Comparison of ENCODE assay signal across 9 cellular contexts in the genomic region with DNA sequence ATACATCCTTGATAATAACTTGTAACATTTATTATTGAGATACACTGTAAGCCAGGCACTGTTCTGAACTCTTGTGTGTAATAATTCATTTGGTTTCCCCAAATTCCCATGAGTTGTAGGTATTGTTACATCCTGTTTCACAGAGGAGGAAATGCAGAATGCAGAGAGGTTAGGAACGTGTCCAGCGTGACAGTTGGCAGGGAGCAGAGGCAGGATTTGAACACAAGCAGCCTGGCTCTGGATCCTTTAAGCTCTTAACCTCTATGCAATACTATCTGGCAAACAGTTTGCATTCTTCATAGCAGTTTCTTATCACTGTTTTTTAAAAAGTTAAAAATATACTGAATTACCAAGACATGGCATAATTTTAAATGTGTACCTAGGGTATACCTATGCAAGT. TPM values are rescaled to one million over a fixed set of nuclear protein-coding genes. Genes with fewer than 3 reads are reported as not detected.
DNase-seq lines count a peak whose midpoint lies in the region; ATAC-seq and TF ChIP-seq lines count a peak whose summit lies in the region.
"Had no signal": no experiment of that assay in that cellular context is flagged by ENCODE, and none has a peak within 500 bp of the region (broad histone marks: within the 10 kb centered on the region; RNA-seq: fewer than 3 reads in every experiment).

No MANE protein-coding gene starts in this region.

- H3K9me3 ChIP-seq in left ventricle myocardium inferior (replicated peaks) = no peaks in the 10 kb centered on the region

- no peaks in the 10 kb centered on the region for H3K36me3 ChIP-seq in left ventricle myocardium inferior

- H3K4me1 ChIP-seq in left ventricle myocardium inferior = peaks cover 32% of the 10 kb centered on the region

- H3K36me3 Mint-ChIP-seq in activated naive CD8-positive, alpha-beta T cell treated with anti-CD3 and anti-CD28 coated beads, Interleukin-2, amount 50 U/mL, for 24 hours (ENCODE audit: low read depth) = peaks cover 2% of the 10 kb centered on the region
- H3K36me3 Mint-ChIP-seq in stimulated activated memory B cell treated with anti-CD40 and anti-IgM and Interleukin-4, amounts not matched to agents 10 μg/mL and 1 μg/mL and 100 μg/mL, for 72 hours = peaks cover 10% of the 10 kb centered on the region

- intact Hi-C loops in left ventricle myocardium inferior (cut with micrococcal nuclease) = no loop called here

- no peaks in the 10 kb centered on the region for H3K27me3 ChIP-seq in left ventricle myocardium inferior (ENCODE audit: low read depth)

- DNase-seq in HT1080 (ENCODE audit: low read depth) = peak; percentile 40
- DNase-seq in activated naive CD8-positive, alpha-beta T cell treated with anti-CD3 and anti-CD28 coated beads, Interleukin-2, amount 50 U/mL, for 24 hours = no peak
- DNase-seq in left ventricle myocardium inferior = no peak
- DNase-seq in COLO668 (lab: John Stamatoyannopoulos, UW; ENCODE audit: unreplicated experiment) = no peak
- DNase-seq in T-helper 9 cell = no peak
- DNase-seq in NCI-H526 treated with DMSO at 0.1 percent for 48 hours (lab: John Stamatoyannopoulos, UW) = no peak

- H3K4me1 Mint-ChIP-seq in activated naive CD8-positive, alpha-beta T cell treated with anti-CD3 and anti-CD28 coated beads, Interleukin-2, amount 50 U/mL, for 24 hours = peaks cover 74% of the 10 kb centered on the region
- peaks cover 53% of the 10 kb centered on the region for H3K4me1 Mint-ChIP-seq in stimulated activated memory B cell treated with anti-CD40 and anti-IgM and Interleukin-4, amounts not matched to agents 10 μg/mL and 1 μg/mL and 100 μg/mL, for 72 hours

- no peak overlapping the region for H3K4me3 ChIP-seq in left ventricle myocardium inferior

- no peak overlapping the region for H3K4me3 Mint-ChIP-seq in activated naive CD8-positive, alpha-beta T cell treated with anti-CD3 and anti-CD28 coated beads, Interleukin-2, amount 50 U/mL, for 24 hours
- H3K4me3 Mint-ChIP-seq in stimulated activated memory B cell treated with anti-CD40 and anti-IgM and Interleukin-4, amounts not matched to agents 10 μg/mL and 1 μg/mL and 100 μg/mL, for 72 hours = no peak overlapping the region

- peaks cover 7% of the 10 kb centered on the region for H3K9me3 Mint-ChIP-seq in activated naive CD8-positive, alpha-beta T cell treated with anti-CD3 and anti-CD28 coated beads, Interleukin-2, amount 50 U/mL, for 24 hours
- H3K9me3 Mint-ChIP-seq in stimulated activated memory B cell treated with anti-CD40 and anti-IgM and Interleukin-4, amounts not matched to agents 10 μg/mL and 1 μg/mL and 100 μg/mL, for 72 hours = no peaks in the 10 kb centered on the region

- H3K27me3 Mint-ChIP-seq in activated naive CD8-positive, alpha-beta T cell treated with anti-CD3 and anti-CD28 coated beads, Interleukin-2, amount 50 U/mL, for 24 hours = no peaks in the 10 kb centered on the region
- H3K27me3 Mint-ChIP-seq in stimulated activated memory B cell treated with anti-CD40 and anti-IgM and Interleukin-4, amounts not matched to agents 10 μg/mL and 1 μg/mL and 100 μg/mL, for 72 hours = no peaks in the 10 kb centered on the region

- peak overlapping the region; percentile 71 for H3K27ac ChIP-seq in left ventricle myocardium inferior (replicated peaks)

- peak overlapping the region; percentile 74 for H3K27ac Mint-ChIP-seq in activated naive CD8-positive, alpha-beta T cell treated with anti-CD3 and anti-CD28 coated beads, Interleukin-2, amount 50 U/mL, for 24 hours
- H3K27ac Mint-ChIP-seq in stimulated activated memory B cell treated with anti-CD40 and anti-IgM and Interleukin-4, amounts not matched to agents 10 μg/mL and 1 μg/mL and 100 μg/mL, for 72 hours = peak overlapping the region; percentile 5

- ATAC-seq in activated naive CD8-positive, alpha-beta T cell treated with anti-CD3 and anti-CD28 coated beads, Interleukin-2, amount 50 U/mL, for 24 hours = no peak
- ATAC-seq in stimulated activated memory B cell treated with anti-CD40 and anti-IgM and Interleukin-4, amounts not matched to agents 10 μg/mL and 1 μg/mL and 100 μg/mL, for 72 hours = no peak
- no peak for ATAC-seq in HG03378 (IDR thresholded peaks at IDR 0.05; ENCODE audit: unreplicated experiment)
- ATAC-seq: left lobe of liver had no signal

- TF ChIP-seq CTCF in left ventricle myocardium inferior (IDR thresholded peaks at IDR 0.05; ENCODE audit: borderline replicate concordance) = no peak

RNA-seq across cellular contexts. Expression of gene EEIG2, which starts 30.5 kb away (rescaled TPM):
- 7.6 and 7.8 TPM in 2 replicates for total RNA-seq in HT1080 (2014; rRNA removed; shearing (Covaris generic))
- polyA plus RNA-seq in HT1080 (2015; cell fraction: cytosol; rRNA removed) = 6.8 and 8.1 TPM in 2 replicates
- 4.4 and 4.6 TPM in 2 replicates for polyA plus RNA-seq in HT1080 (2015; cell fraction: nucleus; rRNA removed)
- total RNA-seq in left ventricle myocardium inferior = 7.5 TPM
